Comparison of ENCODE assay signal across 1 cellular context in genomic region chr6:74181471-74181870, GRCh38.
TF ChIP-seq lines count a peak whose summit lies in the region.

No MANE protein-coding gene starts in this region.

TF ChIP-seq in GM12878, 131 proteins besides CTCF, POLR2A, EP300 and RAD21 (continued from another document):
- TF ChIP-seq CUX1 (IDR thresholded peaks at IDR 0.05; ENCODE audit: insufficient replicate concordance, low read depth, low read length) (no peak), STAT3 (IDR thresholded peaks at IDR 0.05; ENCODE audit: low read depth, low read length) (no peak)
